Comparison of ENCODE assay signal across 1 cellular context in the genomic region with DNA sequence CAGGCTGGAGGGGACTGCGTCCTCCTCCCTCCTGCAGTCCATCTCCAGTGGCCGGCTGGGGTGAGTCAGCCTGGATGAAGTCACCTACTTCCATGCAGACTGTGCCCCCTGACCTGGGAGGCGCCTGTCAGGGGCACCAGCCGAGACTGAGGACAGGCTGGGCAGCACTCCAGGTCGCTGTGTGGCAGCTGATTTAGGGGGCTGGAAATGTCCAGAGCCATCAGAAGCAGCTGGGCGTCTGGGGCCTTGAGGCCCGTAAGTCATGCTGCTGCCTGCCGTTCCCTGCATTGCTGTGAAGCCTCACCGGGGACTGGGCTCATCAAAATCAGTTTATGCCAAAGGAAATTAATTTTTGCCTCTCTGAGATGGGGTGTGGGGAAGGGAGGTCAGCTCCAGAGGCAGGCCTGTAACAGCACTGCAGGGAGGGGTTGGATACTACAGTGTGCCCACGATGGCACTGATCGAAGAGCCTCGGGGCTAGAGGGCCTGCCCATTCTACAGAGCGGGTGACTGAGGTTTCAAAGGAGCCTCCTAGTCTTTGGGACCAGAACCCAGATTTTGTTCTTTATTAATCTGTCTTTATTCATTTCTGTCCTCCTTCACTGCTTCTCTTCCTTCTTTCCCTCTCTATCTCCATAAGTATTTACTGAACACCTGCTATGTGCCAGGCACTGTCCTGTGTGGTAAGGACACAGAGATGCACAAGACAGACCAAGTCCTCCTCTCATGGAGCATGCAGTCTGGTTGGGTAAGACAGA.
TF ChIP-seq lines count a peak whose summit lies in the region.

No MANE protein-coding gene starts in this region.

TF ChIP-seq in HepG2, 621 proteins besides CTCF, POLR2A, EP300 and RAD21 (continued from another document and continues in another):
- no peak for TF ChIP-seq DZIP1 (CRISPR knock-in tag; IDR thresholded peaks at IDR 0.05)
- TF ChIP-seq SNAI1 (CRISPR knock-in tag; IDR thresholded peaks at IDR 0.05; ENCODE audit: borderline replicate concordance), result no peak
- TF ChIP-seq, protein P1, sequence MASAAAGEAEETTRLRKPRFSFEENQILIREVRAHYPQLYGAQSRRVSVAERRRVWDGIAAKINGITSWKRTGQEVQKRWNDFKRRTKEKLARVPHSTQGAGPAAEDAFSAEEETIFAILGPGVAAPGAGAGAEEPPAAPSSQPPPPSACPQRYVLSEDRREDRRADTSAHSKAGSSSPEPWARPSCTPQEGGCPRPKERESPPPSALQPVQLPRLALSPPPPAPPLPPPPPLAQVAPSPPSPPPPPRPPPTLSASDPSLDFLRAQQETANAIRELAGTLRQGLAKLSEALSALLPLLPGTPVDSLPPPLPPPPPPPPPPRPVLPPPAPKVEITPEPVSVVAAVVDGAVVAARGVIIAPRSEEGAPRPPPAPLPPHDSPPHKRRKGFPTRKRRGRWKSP (CRISPR knock-in tag; IDR thresholded peaks at IDR 0.05), result no peak
- no peak for TF ChIP-seq STAT6 (CRISPR knock-in tag; IDR thresholded peaks at IDR 0.05; ENCODE audit: borderline replicate concordance)
- no peak for TF ChIP-seq CC2D1A (CRISPR knock-in tag; IDR thresholded peaks at IDR 0.05)
- TF ChIP-seq ZNF138 (CRISPR knock-in tag; IDR thresholded peaks at IDR 0.05; ENCODE audit: low read depth), result no peak
- no peak for TF ChIP-seq PCBP1 (IDR thresholded peaks at IDR 0.05; ENCODE audit: borderline replicate concordance, low read depth, low read length)
- TF ChIP-seq, protein P2, sequence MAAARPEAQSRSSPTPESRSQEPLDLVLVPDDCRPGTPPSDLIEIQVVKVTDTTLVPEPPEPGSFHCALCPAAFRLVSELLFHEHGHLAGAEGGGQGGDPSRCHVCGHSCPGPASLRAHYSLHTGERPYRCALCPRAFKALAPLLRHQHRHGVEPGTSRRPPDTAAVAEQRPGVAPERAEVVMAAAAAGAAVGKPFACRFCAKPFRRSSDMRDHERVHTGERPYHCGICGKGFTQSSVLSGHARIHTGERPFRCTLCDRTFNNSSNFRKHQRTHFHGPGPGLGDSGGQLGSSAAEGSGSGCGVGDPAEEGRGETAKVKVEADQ (CRISPR knock-in tag; IDR thresholded peaks at IDR 0.05; ENCODE audit: borderline replicate concordance), result no peak
- no peak for TF ChIP-seq KMT2A (CRISPR knock-in tag; IDR thresholded peaks at IDR 0.05)
- no peak for TF ChIP-seq MIER3 (CRISPR knock-in tag; IDR thresholded peaks at IDR 0.05; ENCODE audit: borderline replicate concordance)
- TF ChIP-seq GLI4 (CRISPR knock-in tag; IDR thresholded peaks at IDR 0.05; ENCODE audit: borderline replicate concordance), result no peak
- TF ChIP-seq PHF21A (CRISPR knock-in tag; IDR thresholded peaks at IDR 0.05), result 0 out of 2 replicates have a peak, but pooled peaks have one; percentile 28
- TF ChIP-seq TEF (CRISPR knock-in tag; IDR thresholded peaks at IDR 0.05), result no peak
- no peak for TF ChIP-seq ZNF333 (CRISPR knock-in tag; IDR thresholded peaks at IDR 0.05; ENCODE audit: borderline replicate concordance)
- TF ChIP-seq ZNF251 (CRISPR knock-in tag; IDR thresholded peaks at IDR 0.05), result no peak
- peak; percentile 46; the same call in 1 of the 2 replicates for TF ChIP-seq HMG20A (CRISPR knock-in tag; IDR thresholded peaks at IDR 0.05; ENCODE audit: borderline replicate concordance)
- TF ChIP-seq LBX2 (CRISPR knock-in tag; IDR thresholded peaks at IDR 0.05; ENCODE audit: borderline replicate concordance), result no peak
- no peak for TF ChIP-seq MAFK (conservative IDR thresholded peaks at IDR 0.05 in 1 of 2, IDR thresholded peaks at IDR 0.05 in 1 of 2; ENCODE audit: low read length in 2 of 2)
- TF ChIP-seq ZNF253 (CRISPR knock-in tag; IDR thresholded peaks at IDR 0.05; ENCODE audit: borderline replicate concordance), result no peak
- no peak for TF ChIP-seq XBP1 (CRISPR knock-in tag; IDR thresholded peaks at IDR 0.05)
- peak; percentile 40; the same call in 1 of the 2 replicates for TF ChIP-seq HOXA3 (CRISPR knock-in tag; IDR thresholded peaks at IDR 0.05)
- no peak for TF ChIP-seq RNF2 (conservative IDR thresholded peaks at IDR 0.05; ENCODE audit: low read depth)
- no peak for TF ChIP-seq IRF9 (CRISPR knock-in tag; IDR thresholded peaks at IDR 0.05; ENCODE audit: borderline replicate concordance)
- no peak for TF ChIP-seq FOXP1 (IDR thresholded peaks at IDR 0.05)
- TF ChIP-seq FOXP1 (CRISPR knock-in tag; IDR thresholded peaks at IDR 0.05), result no peak
- TF ChIP-seq ATF3 (CRISPR knock-in tag; IDR thresholded peaks at IDR 0.05), result peak; percentile 95
- no peak for TF ChIP-seq SP2 (CRISPR knock-in tag; IDR thresholded peaks at IDR 0.05)
- TF ChIP-seq SAP130 (CRISPR knock-in tag; IDR thresholded peaks at IDR 0.05; ENCODE audit: low read depth), result peak; percentile 73
- TF ChIP-seq EEA1 (CRISPR knock-in tag; IDR thresholded peaks at IDR 0.05; ENCODE audit: borderline replicate concordance), result no peak
- TF ChIP-seq, protein P3, sequence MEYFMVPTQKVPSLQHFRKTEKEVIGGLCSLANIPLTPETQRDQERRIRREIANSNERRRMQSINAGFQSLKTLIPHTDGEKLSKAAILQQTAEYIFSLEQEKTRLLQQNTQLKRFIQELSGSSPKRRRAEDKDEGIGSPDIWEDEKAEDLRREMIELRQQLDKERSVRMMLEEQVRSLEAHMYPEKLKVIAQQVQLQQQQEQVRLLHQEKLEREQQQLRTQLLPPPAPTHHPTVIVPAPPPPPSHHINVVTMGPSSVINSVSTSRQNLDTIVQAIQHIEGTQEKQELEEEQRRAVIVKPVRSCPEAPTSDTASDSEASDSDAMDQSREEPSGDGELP (IDR thresholded peaks at IDR 0.05; ENCODE audit: borderline replicate concordance, low read depth), result peak; percentile 84; the same call in 1 of the 2 replicates
- no peak for TF ChIP-seq ZNF564 (CRISPR knock-in tag; IDR thresholded peaks at IDR 0.05)
- peak; percentile 92 for TF ChIP-seq ZNF687 (CRISPR knock-in tag; IDR thresholded peaks at IDR 0.05)
- no peak for TF ChIP-seq GRHL1 (CRISPR knock-in tag; conservative IDR thresholded peaks at IDR 0.05)
- no peak for TF ChIP-seq ZNF7 (CRISPR knock-in tag; IDR thresholded peaks at IDR 0.05)
- TF ChIP-seq YEATS2 (CRISPR knock-in tag; IDR thresholded peaks at IDR 0.05; ENCODE audit: borderline replicate concordance), result no peak; the same call in 1 of the 2 replicates
